ENCODE assay signal across 34 cellular contexts in the genomic region with DNA sequence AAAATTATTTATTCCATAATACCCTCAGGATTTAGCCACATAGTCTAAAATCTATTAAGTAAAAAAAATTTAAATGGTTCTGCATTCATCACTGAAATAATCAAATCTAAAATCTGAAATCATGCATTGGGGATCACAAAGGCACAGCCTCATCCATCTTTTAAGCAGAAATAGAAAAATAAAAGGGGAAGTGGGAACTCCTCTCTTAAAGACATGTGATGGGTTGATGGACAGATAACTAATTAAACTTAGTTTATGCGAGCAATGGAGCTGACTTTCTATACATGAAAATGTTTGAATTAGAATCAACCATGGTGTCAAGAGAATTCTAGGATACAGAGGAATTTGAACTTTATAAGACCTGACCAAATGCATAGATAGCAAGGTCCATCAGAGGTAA.
"Had no signal": no experiment of that assay in that cellular context is flagged by ENCODE, and none has a peak within 500 bp of the region (broad histone marks: within the 10 kb centered on the region; RNA-seq: fewer than 3 reads in every experiment).

No MANE protein-coding gene starts in this region.

- H3K27me3 ChIP-seq: MG63 had no signal

- H3K4me3 ChIP-seq: MG63 had no signal

- H3K36me3 ChIP-seq: MG63 had no signal

- H3K9me3 ChIP-seq: MG63 had no signal

- DNase-seq: Karpas-422, Kasumi-1, MG63, MM.1S, MV-4-11, NCI-H1048, NCI-H1092, NCI-H1092 treated with DMSO at 0.1 percent for 48 hours, NCI-H1105, NCI-H1105 treated with DMSO at 0.1 percent for 48 hours, NCI-H1417, NCI-H1417 treated with DMSO at 0.1 percent for 48 hours, NCI-H1436, NCI-H1436 treated with DMSO at 0.1 percent for 48 hours, NCI-H146, NCI-H1694, NCI-H1694 treated with DMSO at 0.1 percent for 48 hours, NCI-H187, NCI-H187 treated with DMSO at 0.1 percent for 48 hours, NCI-H1930, NCI-H2029, NCI-H2029 treated with DMSO at 0.1 percent for 48 hours, NCI-H2081, NCI-H2081 treated with DMSO at 0.1 percent for 48 hours, NCI-H2107, NCI-H2171, NCI-H2171 treated with DMSO at 0.1 percent for 48 hours, NCI-H2227 treated with DMSO at 0.1 percent for 48 hours, NCI-H226, NCI-H345, NCI-H446, NCI-H446 treated with DMSO at 0.1 percent for 48 hours, NCI-H510A, NCI-H510A treated with DMSO at 0.1 percent for 48 hours had no signal
